Comparison of ENCODE assay signal across 1 cellular context in genomic region chr22:39144101-39144815, GRCh38.
TF ChIP-seq lines count a peak whose summit lies in the region.

No MANE protein-coding gene starts in this region.

TF ChIP-seq in GM12878, 131 proteins besides CTCF, POLR2A, EP300 and RAD21 (continued from another document and continues in another):
- no peak for TF ChIP-seq E4F1 (IDR thresholded peaks at IDR 0.05; ENCODE audit: borderline replicate concordance, partially characterized antibody)
- no peak for TF ChIP-seq USF2 (IDR thresholded peaks at IDR 0.05; ENCODE audit: borderline replicate concordance, low read depth, low read length)
- no peak for TF ChIP-seq BRCA1 (IDR thresholded peaks at IDR 0.05; ENCODE audit: low read depth, low read length)
- no peak for TF ChIP-seq SIX5 (IDR thresholded peaks at IDR 0.05; ENCODE audit: low read depth, low read length, severe bottlenecking)
- TF ChIP-seq MLLT1 (IDR thresholded peaks at IDR 0.05), result no peak
- TF ChIP-seq ZNF274 (IDR thresholded peaks at IDR 0.05; ENCODE audit: insufficient read depth, insufficient read length), result no peak
- no peak for TF ChIP-seq NR2C2 (IDR thresholded peaks at IDR 0.05; ENCODE audit: borderline replicate concordance, control insufficient read depth, insufficient read length, low read depth)
- TF ChIP-seq CREM (IDR thresholded peaks at IDR 0.05; ENCODE audit: low read depth), result no peak
- no peak for TF ChIP-seq SREBF1 (IDR thresholded peaks at IDR 0.05; ENCODE audit: low read length)
- 0 out of 2 replicates have a peak, but pooled peaks have one; percentile 21 for TF ChIP-seq BCL11A (IDR thresholded peaks at IDR 0.05; ENCODE audit: low read depth, low read length)
- no peak for TF ChIP-seq USF1 (IDR thresholded peaks at IDR 0.05; ENCODE audit: borderline replicate concordance, extremely low read length, insufficient read depth, low read depth, low read length)
- TF ChIP-seq POLR2AphosphoS5 (IDR thresholded peaks at IDR 0.05; ENCODE audit: low read length), result peak; percentile 28; the same call in 1 of the 2 replicates
- TF ChIP-seq RELB (IDR thresholded peaks at IDR 0.05; ENCODE audit: low read depth), result peak; percentile 74
- no peak for TF ChIP-seq NR2F1 (conservative IDR thresholded peaks at IDR 0.05)
- no peak for TF ChIP-seq MYB (IDR thresholded peaks at IDR 0.05; ENCODE audit: borderline replicate concordance, low read depth, low read length)
- no peak for TF ChIP-seq CHD1 (IDR thresholded peaks at IDR 0.05; ENCODE audit: low read depth, low read length)
- TF ChIP-seq SMAD5 (IDR thresholded peaks at IDR 0.05; ENCODE audit: low read depth), result no peak
- no peak for TF ChIP-seq ZNF687 (IDR thresholded peaks at IDR 0.05)
- no peak for TF ChIP-seq POLR2AphosphoS2 (IDR thresholded peaks at IDR 0.05; ENCODE audit: low read depth, low read length)
- TF ChIP-seq BHLHE40 (IDR thresholded peaks at IDR 0.05; ENCODE audit: borderline replicate concordance in 1 of 2, low read depth in 2 of 2, low read length in 1 of 2), result peak in 1 of 2 experiments; percentile 52; a peak in 1 of 4 replicates
- TF ChIP-seq CHD2 (IDR thresholded peaks at IDR 0.05; ENCODE audit: borderline replicate concordance, low read depth, low read length), result no peak; the same call in 1 of the 2 replicates
- no peak for TF ChIP-seq RCOR1 (conservative IDR thresholded peaks at IDR 0.05; ENCODE audit: low read depth, low read length)
- TF ChIP-seq CUX1 (IDR thresholded peaks at IDR 0.05; ENCODE audit: insufficient replicate concordance, low read depth, low read length), result no peak
- no peak for TF ChIP-seq ZNF384 (IDR thresholded peaks at IDR 0.05; ENCODE audit: borderline replicate concordance, low read depth, low read length)
- TF ChIP-seq ZNF217 (IDR thresholded peaks at IDR 0.05), result no peak
- no peak for TF ChIP-seq KLF5 (IDR thresholded peaks at IDR 0.05; ENCODE audit: partially characterized antibody)
- TF ChIP-seq IRF4 (IDR thresholded peaks at IDR 0.05; ENCODE audit: low read depth, low read length), result no peak
- no peak for TF ChIP-seq ZBTB4 (CRISPR knock-in tag; IDR thresholded peaks at IDR 0.05)
- no peak for TF ChIP-seq ZNF207 (IDR thresholded peaks at IDR 0.05; ENCODE audit: borderline replicate concordance)
- no peak for TF ChIP-seq NRF1 (conservative IDR thresholded peaks at IDR 0.05; ENCODE audit: low read depth, low read length)
- no peak for TF ChIP-seq E2F8 (IDR thresholded peaks at IDR 0.05; ENCODE audit: low read depth, partially characterized antibody)
